1 cellular context compared by ENCODE assay signal in the genomic region with DNA sequence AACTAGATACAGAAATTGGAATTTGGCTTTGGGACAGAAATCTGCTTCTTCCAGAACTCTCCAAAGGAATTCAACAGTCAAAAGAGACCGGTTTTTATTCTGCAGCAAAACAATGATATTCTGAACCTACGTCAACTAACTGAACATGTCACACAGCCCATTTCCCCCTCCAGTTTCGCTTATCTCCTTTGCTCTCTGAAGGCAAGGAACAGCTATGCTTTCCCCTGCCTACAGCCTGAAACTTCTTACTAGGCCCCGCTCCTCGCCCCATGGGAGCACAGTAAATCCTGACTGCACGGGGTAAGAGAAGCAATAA.
TF ChIP-seq lines count a peak whose summit lies in the region.

No MANE protein-coding gene starts in this region.

TF ChIP-seq in WTC11, 78 proteins besides CTCF, POLR2A, EP300 and RAD21 (continued from another document):
- TF ChIP-seq ZBTB43 (CRISPR knock-in tag; IDR thresholded peaks at IDR 0.05) (no peak), NFE2L1 (CRISPR knock-in tag; IDR thresholded peaks at IDR 0.05) (no peak), USF1 (CRISPR knock-in tag; IDR thresholded peaks at IDR 0.05) (no peak), MXD4 (CRISPR knock-in tag; IDR thresholded peaks at IDR 0.05; ENCODE audit: borderline replicate concordance) (no peak), MAX (CRISPR knock-in tag; IDR thresholded peaks at IDR 0.05) (no peak), ZBTB21 (CRISPR knock-in tag; IDR thresholded peaks at IDR 0.05; ENCODE audit: borderline replicate concordance) (no peak), STAT6 (CRISPR knock-in tag; conservative IDR thresholded peaks at IDR 0.05; ENCODE audit: low read depth) (no peak), IRF1 (CRISPR knock-in tag; IDR thresholded peaks at IDR 0.05) (no peak)
- TF ChIP-seq, protein P1, sequence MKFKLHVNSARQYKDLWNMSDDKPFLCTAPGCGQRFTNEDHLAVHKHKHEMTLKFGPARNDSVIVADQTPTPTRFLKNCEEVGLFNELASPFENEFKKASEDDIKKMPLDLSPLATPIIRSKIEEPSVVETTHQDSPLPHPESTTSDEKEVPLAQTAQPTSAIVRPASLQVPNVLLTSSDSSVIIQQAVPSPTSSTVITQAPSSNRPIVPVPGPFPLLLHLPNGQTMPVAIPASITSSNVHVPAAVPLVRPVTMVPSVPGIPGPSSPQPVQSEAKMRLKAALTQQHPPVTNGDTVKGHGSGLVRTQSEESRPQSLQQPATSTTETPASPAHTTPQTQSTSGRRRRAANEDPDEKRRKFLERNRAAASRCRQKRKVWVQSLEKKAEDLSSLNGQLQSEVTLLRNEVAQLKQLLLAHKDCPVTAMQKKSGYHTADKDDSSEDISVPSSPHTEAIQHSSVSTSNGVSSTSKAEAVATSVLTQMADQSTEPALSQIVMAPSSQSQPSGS (CRISPR knock-in tag; IDR thresholded peaks at IDR 0.05; ENCODE audit: borderline replicate concordance, low read depth) = no peak
